8 cellular contexts compared by ENCODE assay signal in genomic region chr6:43143235-43144124, GRCh38. TPM values are rescaled to one million over a fixed set of nuclear protein-coding genes. Genes with fewer than 3 reads are reported as not detected.
DNase-seq lines count a peak whose midpoint lies in the region; ATAC-seq and TF ChIP-seq lines count a peak whose summit lies in the region.

No MANE protein-coding gene starts in this region.

- 23 to 75% methylated on average over 7 to 25 of the region's 25 CpGs for WGBS in testis, 2 donors

- peak; percentile 81 for ATAC-seq in GM19463 (IDR thresholded peaks at IDR 0.05; ENCODE audit: unreplicated experiment)

- H3K27ac ChIP-seq in testis, result peak overlapping the region in 1 of 2 donors; percentile 41

- in situ Hi-C loops in SK-MEL-5 (cut with HindIII; ENCODE audit: low pct_unique_long_range_greater_than_20kb, low sequenced_read_pairs), result no loop called here

- TF ChIP-seq POLR2A in testis (IDR thresholded peaks at IDR 0.05), result no peak

- no peaks in the 10 kb centered on the region for H3K36me3 ChIP-seq in MG63
- no peaks in the 10 kb centered on the region for H3K36me3 ChIP-seq in testis (ENCODE audit: low read depth, missing control alignments)

- H3K27me3 Mint-ChIP-seq in activated naive CD4-positive, alpha-beta T cell treated with anti-CD3 and anti-CD28 coated beads, Interleukin-2, amount 10 ng/mL, durations not matched to agents 7 days and 5 days, result peaks cover 27% of the 10 kb centered on the region
- H3K27me3 Mint-ChIP-seq in osteocyte (ENCODE audit: unreplicated experiment), result no peaks in the 10 kb centered on the region

- H3K27me3 ChIP-seq in MG63, result no peaks in the 10 kb centered on the region
- no peaks in the 10 kb centered on the region for H3K27me3 ChIP-seq in testis

- CTCF ChIA-PET in activated naive CD4-positive, alpha-beta T cell treated with anti-CD3 and anti-CD28 coated beads, Interleukin-2, amount 10 ng/mL, durations not matched to agents 7 days and 5 days (lab: Charles Lee), result interaction anchor here (0.6 to 2.9 kb wide), 54 partner anchors 9 to 1015 kb away, joined by 3 to 28 read pairs (median 4); partner anchors contain the start of genes CNPY3, PPP2R5D, RPL7L1 and RRP36

- intact Hi-C loops in testis (cut with DNase I; ENCODE audit: low total_unique reads), result loop anchor here (5.0 to 10.0 kb wide), 2 partner anchors 131 to 239 kb away; partner anchors contain the start of genes KLHDC3 and MEA1

- no peaks in the 10 kb centered on the region for H3K9me3 Mint-ChIP-seq in activated naive CD4-positive, alpha-beta T cell treated with anti-CD3 and anti-CD28 coated beads, Interleukin-2, amount 10 ng/mL, durations not matched to agents 7 days and 5 days
- H3K9me3 Mint-ChIP-seq in osteocyte (ENCODE audit: unreplicated experiment), result no peaks in the 10 kb centered on the region

- H3K4me3 Mint-ChIP-seq in activated naive CD4-positive, alpha-beta T cell treated with anti-CD3 and anti-CD28 coated beads, Interleukin-2, amount 10 ng/mL, durations not matched to agents 7 days and 5 days, result no peak overlapping the region
- H3K4me3 Mint-ChIP-seq in osteocyte (ENCODE audit: unreplicated experiment), result no peak overlapping the region

- no peaks in the 10 kb centered on the region for H3K36me3 Mint-ChIP-seq in activated naive CD4-positive, alpha-beta T cell treated with anti-CD3 and anti-CD28 coated beads, Interleukin-2, amount 10 ng/mL, durations not matched to agents 7 days and 5 days
- peaks cover 2% of the 10 kb centered on the region for H3K36me3 Mint-ChIP-seq in osteocyte (ENCODE audit: unreplicated experiment)

- H3K27ac Mint-ChIP-seq in activated naive CD4-positive, alpha-beta T cell treated with anti-CD3 and anti-CD28 coated beads, Interleukin-2, amount 10 ng/mL, durations not matched to agents 7 days and 5 days, result no peak overlapping the region
- H3K27ac Mint-ChIP-seq in osteocyte (ENCODE audit: unreplicated experiment), result peak overlapping the region; percentile 71

- peaks cover 17% of the 10 kb centered on the region for H3K4me1 Mint-ChIP-seq in activated naive CD4-positive, alpha-beta T cell treated with anti-CD3 and anti-CD28 coated beads, Interleukin-2, amount 10 ng/mL, durations not matched to agents 7 days and 5 days
- peaks cover 12% of the 10 kb centered on the region for H3K4me1 Mint-ChIP-seq in osteocyte (ENCODE audit: unreplicated experiment)

- H3K4me1 ChIP-seq in testis, result peaks cover 9% of the 10 kb centered on the region

- peak; percentile 97 for DNase-seq in AG20443 (ENCODE audit: low spot score)
- peak; percentile 80 for DNase-seq in MG63
- DNase-seq in SK-MEL-5 (ENCODE audit: low read depth, low spot score), result peak; percentile 78
- peak; percentile 83 for DNase-seq in activated naive CD4-positive, alpha-beta T cell treated with anti-CD3 and anti-CD28 coated beads, Interleukin-2, amount 10 ng/mL, durations not matched to agents 7 days and 5 days
- peak; percentile 27 for DNase-seq in glomerular endothelial cell (ENCODE audit: extremely low read depth, low read depth, low spot score)
- peak; percentile 98 for DNase-seq in osteocyte (ENCODE audit: extremely low spot score, unreplicated experiment)
- peak; percentile 90 for DNase-seq in testis

- peak; percentile 99 for TF ChIP-seq CTCF in osteocyte (IDR thresholded peaks at IDR 0.05)
- peak; percentile 78 to 88 (median 85) for TF ChIP-seq CTCF in testis (IDR thresholded peaks at IDR 0.05)

- H3K4me3 ChIP-seq in MG63 (no peak overlapping the region), testis (no peak overlapping the region)

- H3K9me3 ChIP-seq in MG63 (no peaks in the 10 kb centered on the region), testis (no peaks in the 10 kb centered on the region)

RNA-seq across cellular contexts. Expression of gene SRF, which starts 27.6 kb away (rescaled TPM):
- total RNA-seq in MG63 (2014; rRNA removed; shearing (Covaris generic); ENCODE audit: low replicate concordance), result 20.9 and 22.8 TPM in 2 replicates
- 16.4 and 17.6 TPM in 2 replicates for total RNA-seq in SK-MEL-5 (2014; rRNA removed; shearing (Covaris generic))
- 36.9 and 48.1 TPM in 2 replicates for polyA plus RNA-seq in SK-MEL-5 (2015; cell fraction: cytosol; rRNA removed)
- 17.0 and 31.4 TPM in 2 replicates for polyA plus RNA-seq in SK-MEL-5 (2015; cell fraction: nucleus; rRNA removed)
- total RNA-seq in glomerular endothelial cell (30.1 and 31.4 TPM in 2 replicates), osteocyte (29.8 and 32.5 TPM in 2 replicates), testis (10 to 100 TPM; 36.5 to 39.2 TPM)
- 28.4 TPM for polyA plus RNA-seq in testis (ENCODE audit: insufficient read depth, low read depth, low replicate concordance)

RNA-seq across cellular contexts. Expression of gene CUL9, which starts 38.5 kb away (rescaled TPM):
- total RNA-seq in MG63 (2014; rRNA removed; shearing (Covaris generic); ENCODE audit: low replicate concordance), result 6.2 and 47.2 TPM in 2 replicates
- total RNA-seq in SK-MEL-5 (2014; rRNA removed; shearing (Covaris generic)), result 16.7 and 18.1 TPM in 2 replicates
- polyA plus RNA-seq in SK-MEL-5 (2015; cell fraction: cytosol; rRNA removed), result 18.2 and 18.7 TPM in 2 replicates
- 185 and 202 TPM in 2 replicates for polyA plus RNA-seq in SK-MEL-5 (2015; cell fraction: nucleus; rRNA removed)
- 42.1 and 49.7 TPM in 2 replicates for total RNA-seq in glomerular endothelial cell
- 39.5 and 41.9 TPM in 2 replicates for total RNA-seq in osteocyte
- 100 to 1,000 TPM in 1 of 2 donors, 10 to 100 TPM in 1; 90.6 to 110 TPM for total RNA-seq in testis
- polyA plus RNA-seq in testis (ENCODE audit: insufficient read depth, low read depth, low replicate concordance), result 101 TPM

Comparison
In these comparisons a context has a peak if more than half of its experiments do, and no peak if none do; other contexts are left out.
1. DNase-seq: peak in every context shown above with its lines; median percentile 98 in osteocyte; 97 in AG20443; 90 in testis; 83 in activated naive CD4-positive, alpha-beta T cell treated with anti-CD3 and anti-CD28 coated beads, Interleukin-2, amount 10 ng/mL, durations not matched to agents 7 days and 5 days; 80 in MG63; 78 in SK-MEL-5; 27 in glomerular endothelial cell.